Comparison of ENCODE assay signal across 22 cellular contexts in the genomic region with DNA sequence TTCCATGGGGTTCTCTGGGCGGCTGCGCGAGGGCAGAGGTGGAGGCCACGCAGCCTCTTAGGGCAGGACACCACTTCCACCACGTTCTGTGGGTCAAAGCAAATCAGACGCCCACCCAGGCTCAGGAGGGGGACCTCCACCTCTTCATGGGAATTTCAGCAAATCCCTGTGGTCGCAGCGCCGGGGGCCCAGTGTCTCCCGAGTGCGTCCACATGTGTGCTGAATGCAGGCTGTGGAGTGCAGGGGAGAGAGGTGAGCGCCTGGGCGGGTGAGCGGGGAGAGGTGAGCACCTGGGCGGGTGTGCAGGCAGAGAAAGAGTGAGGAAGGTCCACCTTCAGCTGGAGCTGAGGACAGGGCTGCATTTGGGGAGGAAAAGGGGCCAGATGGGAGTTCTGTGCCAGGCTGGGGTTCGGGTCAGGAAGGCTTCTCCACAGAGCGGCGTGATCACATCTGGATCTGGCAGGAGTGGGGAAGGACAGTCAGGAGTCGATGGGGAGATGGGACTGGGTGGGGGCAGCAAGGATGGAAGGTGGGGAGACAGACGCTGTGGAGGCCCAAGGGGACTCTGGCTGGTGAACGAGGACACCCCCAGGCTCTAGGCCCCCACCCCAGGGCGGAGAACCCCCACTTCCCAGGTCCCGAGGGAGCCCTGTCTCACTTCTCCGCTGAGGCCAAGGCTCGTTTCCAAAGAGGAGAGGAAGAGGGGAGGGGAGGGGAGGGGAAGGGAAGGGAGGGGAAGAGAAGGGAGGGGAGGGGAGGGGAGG. TPM values are rescaled to one million over a fixed set of nuclear protein-coding genes. Genes with fewer than 3 reads are reported as not detected.
DNase-seq lines count a peak whose midpoint lies in the region; ATAC-seq, FAIRE-seq and TF ChIP-seq lines count a peak whose summit lies in the region.
"Had no signal": no experiment of that assay in that cellular context is flagged by ENCODE, and none has a peak within 500 bp of the region (broad histone marks: within the 10 kb centered on the region; RNA-seq: fewer than 3 reads in every experiment).

No MANE protein-coding gene starts in this region.

- H3K23ac ChIP-seq in H1 (ENCODE audit: insufficient read length) (no peak overlapping the region), neuronal stem cell (ENCODE audit: low read depth, low read length, poor library complexity) (no peak overlapping the region)

- H3K27me3 Mint-ChIP-seq in stimulated activated memory B cell treated with anti-CD40 and anti-IgM and Interleukin-4, amounts not matched to agents 10 μg/mL and 1 μg/mL and 100 μg/mL, for 72 hours = peaks cover 64% of the 10 kb centered on the region

- peaks cover 3% of the 10 kb centered on the region; the same call in 1 of the 2 replicates for H4K20me1 ChIP-seq in HepG2 (ENCODE audit: insufficient read depth, low read length)
- H4K20me1 ChIP-seq in H1 (replicated peaks in 1 of 2; ENCODE audit: control insufficient read depth in 1 of 2, insufficient read depth in 2 of 2, low read length in 2 of 2) = peaks cover 0 to 1% of the 10 kb centered on the region in 2 experiments
- H4K20me1 ChIP-seq: BLaER1 had no signal

- H3K18ac ChIP-seq in H1 (ENCODE audit: extremely low read depth, low read length) (no peak overlapping the region), neuronal stem cell (ENCODE audit: low read length) (peak overlapping the region; percentile 48)

- H3K4me3 ChIP-seq in right lobe of liver (no peak overlapping the region), HepG2 (replicated peaks in 1 of 3; ENCODE audit: insufficient read depth in 1 of 3, low read depth in 2 of 3, low read length in 3 of 3) (no peak overlapping the region), H1 (ENCODE audit: extremely low read depth in 1 of 4, insufficient read depth in 2 of 4, low read depth in 3 of 4, low read length in 4 of 4) (no peak overlapping the region), neuronal stem cell (ENCODE audit: low read length in 2 of 2) (no peak overlapping the region), aorta (ENCODE audit: low read length in 2 of 2) (no peak overlapping the region)
- H3K4me3 ChIP-seq: BLaER1, K562 had no signal

- peak overlapping the region; percentile 68 for H4K8ac ChIP-seq in H1 (ENCODE audit: extremely low read depth, insufficient read depth, low read length)
- H4K8ac ChIP-seq in neuronal stem cell (ENCODE audit: low read depth, low read length) = no peak overlapping the region

- no peak for ATAC-seq in right lobe of liver
- no peak for ATAC-seq in HepG2
- no peak for ATAC-seq in aorta (ENCODE audit: low FRiP score)
- no peak for ATAC-seq in stimulated activated memory B cell treated with anti-CD40 and anti-IgM and Interleukin-4, amounts not matched to agents 10 μg/mL and 1 μg/mL and 100 μg/mL, for 72 hours
- ATAC-seq: K562, Panc1 had no signal

- H3K9ac ChIP-seq in HepG2 (ENCODE audit: insufficient read depth, low read depth, low read length) = no peak overlapping the region
- no peak overlapping the region for H3K9ac ChIP-seq in H1 (replicated peaks in 1 of 4; ENCODE audit: extremely low read depth in 1 of 4, low read depth in 3 of 4, low read length in 3 of 4)
- H3K9ac ChIP-seq in neuronal stem cell (ENCODE audit: low read depth, low read length, poor library complexity) = no peak overlapping the region
- H3K9ac ChIP-seq: BLaER1 had no signal

- BruUV-seq in HepG2 (replicated peaks; lab: Mats Ljungman, UMichigan) = no TSS peak

- POLR2A ChIA-PET in HepG2 (lab: Yijun Ruan, JAX) (no interaction called here), H1 (lab: Charles Lee; ENCODE audit: partially characterized antibody) (interaction anchor here (0.6 to 1.4 kb wide), 3 partner anchors 10 to 443 kb away, joined by 3 read pairs; no protein-coding TSS in a partner anchor)

- no peaks in the 10 kb centered on the region for H3K9me3 ChIP-seq in right lobe of liver
- no peaks in the 10 kb centered on the region for H3K9me3 ChIP-seq in HepG2 (ENCODE audit: low read length)
- H3K9me3 ChIP-seq in H1 (ENCODE audit: insufficient read depth in 2 of 2, low read depth in 1 of 2, low read length in 1 of 2) = peaks cover 5 to 12% of the 10 kb centered on the region in 2 experiments; a peak in 1 of 4 replicates
- peaks cover 0 to 3% of the 10 kb centered on the region in 2 donors for H3K9me3 ChIP-seq in neuronal stem cell (replicated peaks in 1 of 2; ENCODE audit: control insufficient read depth in 2 of 2, insufficient read depth in 1 of 2, low read depth in 1 of 2, low read length in 2 of 2)
- peaks cover 3% of the 10 kb centered on the region for H3K9me3 ChIP-seq in aorta (ENCODE audit: control insufficient read depth, low read length)
- H3K9me3 ChIP-seq: Caco-2 had no signal

- H3K4ac ChIP-seq in H1 (replicated peaks; ENCODE audit: insufficient read length, low read depth, low read length) (no peak overlapping the region), neuronal stem cell (ENCODE audit: low read length) (no peak overlapping the region)

- H2BK20ac ChIP-seq in H1 (ENCODE audit: low read length) = no peak overlapping the region

- H2BK120ac ChIP-seq in H1 (replicated peaks; ENCODE audit: low read depth, low read length) (no peak overlapping the region), neuronal stem cell (ENCODE audit: low read depth, low read length) (no peak overlapping the region)

- TF ChIP-seq RAD21 in HepG2 (CRISPR knock-in tag; IDR thresholded peaks at IDR 0.05) = no peak
- TF ChIP-seq RAD21 in H1 (IDR thresholded peaks at IDR 0.05 in 1 of 2, conservative IDR thresholded peaks at IDR 0.05 in 1 of 2; ENCODE audit: low read depth in 2 of 2, low read length in 2 of 2) = no peak

- no peak overlapping the region for H4K5ac ChIP-seq in H1 (ENCODE audit: insufficient read length, low read depth, low read length)

- WGBS in right lobe of liver (ENCODE audit: insufficient coverage, low coverage, low lambda C conversion rate, missing lambda C conversion rate) = 29% methylated on average over 15 of the region's 25 CpGs
- 10% methylated on average over 23 of the region's 25 CpGs for WGBS in HepG2 (ENCODE audit: low lambda C conversion rate)
- WGBS in H1 (ENCODE audit: extremely low coverage in 1 of 2, insufficient coverage in 1 of 2, insufficient read length in 1 of 2, insufficient replicate concordance in 2 of 2, low coverage in 1 of 2, low lambda C conversion rate in 2 of 2, missing lambda C conversion rate in 1 of 2), 2 experiments = 80% methylated on average over 21 of the region's 25 CpGs; no CpG with 5 or more reads in 1 of the 2 experiments
- WGBS in neuronal stem cell (ENCODE audit: extremely low coverage in 2 of 2, insufficient read length in 2 of 2, insufficient replicate concordance in 1 of 2), 2 donors = no CpG with 5 or more reads among the region's 25 CpGs
- WGBS in aorta, 2 donors = 64 to 69% methylated on average over 22 to 25 of the region's 25 CpGs

- H3K27ac ChIP-seq in right lobe of liver = no peak overlapping the region
- H3K27ac ChIP-seq in HepG2 (ENCODE audit: extremely low read length, insufficient read depth, low read length) = no peak overlapping the region
- H3K27ac ChIP-seq in H1 (ENCODE audit: low read depth, low read length) = no peak overlapping the region
- no peak overlapping the region for H3K27ac ChIP-seq in neuronal stem cell (replicated peaks; ENCODE audit: low read length)
- no peak overlapping the region for H3K27ac ChIP-seq in aorta (ENCODE audit: low read depth in 1 of 2, low read length in 2 of 2)
- H3K27ac ChIP-seq: BLaER1 had no signal

- FAIRE-seq in HepG2 (lab: Jason Lieb, UNC) = no peak
- FAIRE-seq in H1 (lab: Jason Lieb, UNC) = no peak
- FAIRE-seq: GM12891, K562 had no signal

- H3K56ac ChIP-seq in H1 (replicated peaks; ENCODE audit: insufficient read length, low read depth, low read length) = no peak overlapping the region

- peaks cover 16% of the 10 kb centered on the region; the same call in 1 of the 2 replicates for H3K23me2 ChIP-seq in H1 (ENCODE audit: low read depth, low read length)

- intact Hi-C loops in right lobe of liver (cut with DNase I) (loop anchor here in 1 of 2 donors (10.0 kb wide), 1 partner anchor 151 kb away; no protein-coding TSS in a partner anchor), HepG2 (cut with micrococcal nuclease; ENCODE audit: unreplicated experiment) (no loop called here), aorta (cut with DNase I) (no loop called here)

- H2BK12ac ChIP-seq in H1 (ENCODE audit: low read depth, low read length) (no peak overlapping the region), neuronal stem cell (ENCODE audit: low read length) (no peak overlapping the region)

- H2AFZ ChIP-seq in HepG2 (ENCODE audit: low read length) (no peak overlapping the region), H1 (ENCODE audit: low read length) (no peak overlapping the region), neuronal stem cell (ENCODE audit: low read length) (no peak overlapping the region)

- no peak overlapping the region for H3K14ac ChIP-seq in H1 (ENCODE audit: insufficient read length)
- peak overlapping the region; percentile 71 for H3K14ac ChIP-seq in neuronal stem cell (ENCODE audit: low read length)

- no peaks in the 10 kb centered on the region for H3K4me1 ChIP-seq in right lobe of liver
- H3K4me1 ChIP-seq in HepG2 (ENCODE audit: insufficient read depth, low read length) = no peaks in the 10 kb centered on the region
- H3K4me1 ChIP-seq in H1 (replicated peaks in 1 of 4; ENCODE audit: control insufficient read depth in 3 of 4, insufficient read depth in 4 of 4, low read length in 3 of 4) = peaks cover 0 to 2% (median 0%) of the 10 kb centered on the region in 4 experiments; a peak in 2 of 7 replicates
- peaks cover 0 to 3% of the 10 kb centered on the region in 2 donors for H3K4me1 ChIP-seq in neuronal stem cell (ENCODE audit: control insufficient read depth in 2 of 2, insufficient read depth in 1 of 2, low read depth in 1 of 2, low read length in 2 of 2)
- H3K4me1 ChIP-seq in aorta (ENCODE audit: control insufficient read depth in 1 of 2, insufficient read depth in 2 of 2, low read length in 2 of 2) = no peaks in the 10 kb centered on the region
- H3K4me1 ChIP-seq: BLaER1, Caco-2 had no signal

- peaks cover 12% of the 10 kb centered on the region for H3K9me3 Mint-ChIP-seq in stimulated activated memory B cell treated with anti-CD40 and anti-IgM and Interleukin-4, amounts not matched to agents 10 μg/mL and 1 μg/mL and 100 μg/mL, for 72 hours

- H3K27me3 ChIP-seq in right lobe of liver (no peaks in the 10 kb centered on the region), HepG2 (ENCODE audit: control insufficient read depth in 1 of 2, insufficient read depth in 2 of 2, low read length in 2 of 2) (peaks cover 11 to 40% of the 10 kb centered on the region in 2 experiments; a peak in 4 of 5 replicates), H1 (replicated peaks in 1 of 4; ENCODE audit: control insufficient read depth in 3 of 4, extremely low read depth in 1 of 4, insufficient read depth in 3 of 4, low read length in 3 of 4) (no peaks in the 10 kb centered on the region; a peak in 1 of 7 replicates), neuronal stem cell (ENCODE audit: control insufficient read depth in 3 of 3, insufficient read depth in 3 of 3, low read depth in 1 of 3, low read length in 3 of 3) (no peaks in the 10 kb centered on the region), aorta (ENCODE audit: control insufficient read depth in 1 of 2, insufficient read depth in 2 of 2, low read length in 1 of 2) (peaks cover 0 to 1% of the 10 kb centered on the region in 2 donors)

- no peaks in the 10 kb centered on the region; the same call in 1 of the 2 replicates for H3K79me1 ChIP-seq in H1 (ENCODE audit: low read depth, low read length)
- H3K79me1 ChIP-seq in neuronal stem cell (ENCODE audit: low read depth, low read length) = no peaks in the 10 kb centered on the region

- H2AK5ac ChIP-seq in H1 (ENCODE audit: low read depth, low read length) = no peak overlapping the region
- H2AK5ac ChIP-seq in neuronal stem cell (ENCODE audit: low read depth, low read length) = peak overlapping the region; percentile 63

- H3K36me3 ChIP-seq in right lobe of liver = no peaks in the 10 kb centered on the region
- no peaks in the 10 kb centered on the region for H3K36me3 ChIP-seq in HepG2 (replicated peaks in 1 of 2; ENCODE audit: control insufficient read depth in 1 of 2, insufficient read depth in 2 of 2, low read length in 2 of 2)
- no peaks in the 10 kb centered on the region for H3K36me3 ChIP-seq in H1 (ENCODE audit: control insufficient read depth in 2 of 4, insufficient read depth in 4 of 4, low read length in 3 of 4)
- no peaks in the 10 kb centered on the region for H3K36me3 ChIP-seq in neuronal stem cell (replicated peaks in 1 of 2; ENCODE audit: control insufficient read depth in 2 of 2, insufficient read depth in 2 of 2, low read length in 2 of 2)
- H3K36me3 ChIP-seq in aorta (ENCODE audit: control insufficient read depth in 1 of 2, insufficient read depth in 2 of 2, low read length in 1 of 2) = no peaks in the 10 kb centered on the region
- H3K36me3 ChIP-seq: BLaER1 had no signal

- in situ Hi-C loops in HepG2 (cut with HindIII; ENCODE audit: extremely low pct_ligation_motif_present, low pct_unique_long_range_greater_than_20kb) = no loop called here

- no peaks in the 10 kb centered on the region for H3K36me3 Mint-ChIP-seq in stimulated activated memory B cell treated with anti-CD40 and anti-IgM and Interleukin-4, amounts not matched to agents 10 μg/mL and 1 μg/mL and 100 μg/mL, for 72 hours
- H3K36me3 Mint-ChIP-seq: CD4-positive, alpha-beta memory T cell had no signal

- CTCF ChIA-PET in HepG2 (lab: Yijun Ruan, JAX; ENCODE audit: low intra/inter-chr PET ratio, low total read pairs) = no interaction called here
- CTCF ChIA-PET in H1 (lab: Charles Lee; ENCODE audit: partially characterized antibody) = interaction anchor here (0.6 to 0.9 kb wide), 2 partner anchors 10 to 73 kb away, joined by 3 read pairs; no protein-coding TSS in a partner anchor

- H3K79me2 ChIP-seq in HepG2 (ENCODE audit: insufficient read depth, low read length) (no peaks in the 10 kb centered on the region), H1 (ENCODE audit: control insufficient read depth in 1 of 2, insufficient read depth in 2 of 2, low read length in 2 of 2) (no peaks in the 10 kb centered on the region)

- H4K91ac ChIP-seq in H1 (replicated peaks; ENCODE audit: insufficient read length, low read length) = no peak overlapping the region
- H4K91ac ChIP-seq in neuronal stem cell (ENCODE audit: low read depth, low read length, poor library complexity) = no peak overlapping the region

- DNase-seq in right lobe of liver (peak in 2 of 3 donors; percentile 6 to 28), HepG2 (ENCODE audit: low spot score) (no peak), H1 (ENCODE audit: low read depth in 1 of 2, low spot score in 2 of 2) (no peak), neuronal stem cell (ENCODE audit: low spot score) (no peak), aorta (peak; percentile 26 to 68), MV-4-11 (lab: John Stamatoyannopoulos, UW) (no peak)
- DNase-seq: Caco-2; CD4-positive, alpha-beta memory T cell; DMS 273 treated with DMSO at 0.1 percent for 48 hours; H7; HFFc6; MM.1S; NCI-H1092; NCI-H1436; NCI-H1930; NCI-H524 treated with DMSO at 0.1 percent for 48 hours had no signal

- no peak for TF ChIP-seq EP300 in HepG2 (IDR thresholded peaks at IDR 0.05; ENCODE audit: low read depth in 2 of 2, low read length in 2 of 2)
- no peak for TF ChIP-seq EP300 in HepG2 (CRISPR knock-in tag; IDR thresholded peaks at IDR 0.05; ENCODE audit: borderline replicate concordance)
- TF ChIP-seq EP300 in H1 (IDR thresholded peaks at IDR 0.05; ENCODE audit: borderline replicate concordance in 1 of 2, low read depth in 2 of 2, low read length in 2 of 2) = no peak

- no peak overlapping the region for H2BK15ac ChIP-seq in H1 (ENCODE audit: low read length)
- no peak overlapping the region for H2BK15ac ChIP-seq in neuronal stem cell (ENCODE audit: low read length)

- H3K4me3 Mint-ChIP-seq in stimulated activated memory B cell treated with anti-CD40 and anti-IgM and Interleukin-4, amounts not matched to agents 10 μg/mL and 1 μg/mL and 100 μg/mL, for 72 hours = no peak overlapping the region
- H3K4me3 Mint-ChIP-seq: CD4-positive, alpha-beta memory T cell; HFFc6 had no signal

- H3K4me1 Mint-ChIP-seq in stimulated activated memory B cell treated with anti-CD40 and anti-IgM and Interleukin-4, amounts not matched to agents 10 μg/mL and 1 μg/mL and 100 μg/mL, for 72 hours = peaks cover 20% of the 10 kb centered on the region

- TF ChIP-seq CTCF in right lobe of liver (IDR thresholded peaks at IDR 0.05) (no peak), HepG2 (CRISPR knock-in tag; IDR thresholded peaks at IDR 0.05) (no peak), H1 (IDR thresholded peaks at IDR 0.05; ENCODE audit: control extremely low read depth in 1 of 3, insufficient read depth in 1 of 3, low read depth in 1 of 3, low read length in 3 of 3) (no peak)

- TF ChIP-seq POLR2A in right lobe of liver (IDR thresholded peaks at IDR 0.05) (no peak), HepG2 (IDR thresholded peaks at IDR 0.05; ENCODE audit: insufficient read depth in 1 of 2, low read depth in 2 of 2, low read length in 2 of 2) (no peak), H1 (IDR thresholded peaks at IDR 0.05; ENCODE audit: control extremely low read depth in 1 of 2, low read depth in 2 of 2, low read length in 2 of 2) (no peak)

- H3K4me2 ChIP-seq in HepG2 (ENCODE audit: low read depth, low read length) = no peak overlapping the region
- H3K4me2 ChIP-seq in H1 (ENCODE audit: insufficient read depth in 1 of 2, low read depth in 2 of 2, low read length in 2 of 2) = no peak overlapping the region
- H3K4me2 ChIP-seq in neuronal stem cell (ENCODE audit: insufficient read depth, low read length, poor library complexity, severe bottlenecking) = no peak overlapping the region
- H3K4me2 ChIP-seq: BLaER1 had no signal

- no peak overlapping the region for H2BK5ac ChIP-seq in H1 (ENCODE audit: low read depth, low read length)
- no peak overlapping the region for H2BK5ac ChIP-seq in neuronal stem cell (ENCODE audit: low read length)

- no peak overlapping the region for H3K27ac Mint-ChIP-seq in stimulated activated memory B cell treated with anti-CD40 and anti-IgM and Interleukin-4, amounts not matched to agents 10 μg/mL and 1 μg/mL and 100 μg/mL, for 72 hours
- H3K27ac Mint-ChIP-seq: CD4-positive, alpha-beta memory T cell; HFFc6 had no signal

RNA-seq across cellular contexts. Expression of gene CBFA2T3, which starts 36.9 kb away (rescaled TPM):
- total RNA-seq in right lobe of liver (1 to 10 TPM; 2.5 to 9.8 (median 4.2) TPM), HepG2 (2016; rRNA removed; fragmentation: Illumina TruSeq; extraction: Trizol) (not detected in 2 replicates), aorta (1 to 10 TPM; 4.4 to 9.4 TPM)
- total RNA-seq in HepG2 (2016; cell fraction: cytosol; rRNA removed; fragmentation: Illumina TruSeq; extraction: Trizol; ENCODE audit: low read depth) = not detected in 2 replicates
- total RNA-seq in HepG2 (2016; cell fraction: insoluble cytoplasmic fraction; rRNA removed; fragmentation: Illumina TruSeq; extraction: Trizol) = not detected in 2 replicates
- not detected in 2 replicates for total RNA-seq in HepG2 (2016; cell fraction: membrane; rRNA removed; fragmentation: Illumina TruSeq; extraction: Trizol)
- not detected in 2 replicates for total RNA-seq in HepG2 (2016; cell fraction: nucleus; rRNA removed; fragmentation: Illumina TruSeq; extraction: Trizol)
- polyA plus RNA-seq in HepG2 (2011; rRNA removed) (0.05 and 0.09 TPM in 2 replicates), H1 (2011; rRNA removed) (0.51 and 1.5 TPM in 2 replicates), aorta (1 to 10 TPM in 1 of 2 donors, under 1 TPM in 1; 0.18 to 1.0 TPM)
- 0.04 TPM in 1 of 2 replicates, not detected in the other for polyA plus RNA-seq in HepG2 (2011; cell fraction: cytosol; rRNA removed)
- polyA plus RNA-seq in HepG2 (2011; cell fraction: nucleus; rRNA removed) = not detected in 2 replicates
- polyA plus RNA-seq in HepG2 (2012) = 0.07 TPM in 1 of 2 replicates, not detected in the other
- not detected in 2 replicates for polyA plus RNA-seq in HepG2 (2016; cell fraction: cytosol; fragmentation: Illumina TruSeq; extraction: Trizol; ENCODE audit: low read depth)
- not detected in 2 replicates for polyA plus RNA-seq in HepG2 (2016; cell fraction: insoluble cytoplasmic fraction; fragmentation: Illumina TruSeq; extraction: Trizol; ENCODE audit: low read depth)
- not detected in 2 replicates for polyA plus RNA-seq in HepG2 (2016; cell fraction: membrane; fragmentation: Illumina TruSeq; extraction: Trizol; ENCODE audit: low read depth)
- 0.11 TPM in 1 of 2 replicates, not detected in the other for polyA plus RNA-seq in HepG2 (2016; cell fraction: nucleus; fragmentation: Illumina TruSeq; extraction: Trizol; ENCODE audit: insufficient read depth, low read depth)
- polyA minus RNA-seq in HepG2 (2011; rRNA and poly(A)+ RNA removed; ENCODE audit: low replicate concordance) = 0.19 and 0.60 TPM in 2 replicates
- not detected in 2 replicates for polyA minus RNA-seq in HepG2 (2011; cell fraction: cytosol; rRNA and poly(A)+ RNA removed)
- not detected in 2 replicates for polyA minus RNA-seq in HepG2 (2011; cell fraction: nucleus; rRNA and poly(A)+ RNA removed)
- 1.3 and 2.7 TPM in 2 replicates for total RNA-seq in H1 (2021; fragmentation: NEBNext Ultra II Directional; extraction: Animal tissue kit (Norgen Biotek cat#: 25700))
- 0.62 TPM for polyA plus RNA-seq in H1 (2011; cell fraction: cytosol; rRNA removed)
- polyA plus RNA-seq in H1 (2011; cell fraction: nucleus; rRNA removed) = 3.9 TPM
- polyA plus RNA-seq in H1 (2012, experiment 1 of 2) = 0.99 to 1.7 TPM (median 1.2 TPM) in 4 replicates
- polyA plus RNA-seq in H1 (2012, experiment 2 of 2) = 1.1 TPM
- 1.6 TPM for polyA plus RNA-seq in H1 (2013, experiment 1 of 2)
- 1.2 TPM for polyA plus RNA-seq in H1 (2013, experiment 2 of 2)
- 0.59 and 0.66 TPM in 2 replicates for polyA minus RNA-seq in H1 (2011; rRNA and poly(A)+ RNA removed)
- polyA minus RNA-seq in H1 (2011; cell fraction: cytosol; rRNA and poly(A)+ RNA removed) = 2.9 TPM
- polyA minus RNA-seq in H1 (2011; cell fraction: nucleus; rRNA and poly(A)+ RNA removed) = 2.1 TPM
- polyA plus RNA-seq in neuronal stem cell (2013, experiment 1 of 2) = 8.3 TPM
- 8.0 TPM for polyA plus RNA-seq in neuronal stem cell (2013, experiment 2 of 2)
- total RNA-seq: HFFc6, SK-MEL-5 had no signal

Comparison
In these comparisons a context has a peak if more than half of its experiments do, and no peak if none do; other contexts are left out.
1. DNase-seq: peak in right lobe of liver (2 of 3) and aorta (2 of 2); none in HepG2 (single experiment), H1 (0 of 2), neuronal stem cell (single experiment) and MV-4-11 (single experiment).